In genomic region chr7:1894313-1894900, GRCh38 we compare ENCODE assay signal across 17 cellular contexts.
DNase-seq lines count a peak whose midpoint lies in the region; ATAC-seq, FAIRE-seq and TF ChIP-seq lines count a peak whose summit lies in the region.
"Had no signal": no experiment of that assay in that cellular context is flagged by ENCODE, and none has a peak within 500 bp of the region (broad histone marks: within the 10 kb centered on the region; RNA-seq: fewer than 3 reads in every experiment).

No MANE protein-coding gene starts in this region.

- H3K36me3 ChIP-seq in kidney (ENCODE audit: control insufficient read depth in 1 of 2, insufficient read depth in 2 of 2, low read length in 2 of 2), result no peaks in the 10 kb centered on the region
- H3K36me3 ChIP-seq: SJSA1 had no signal

- H3K9me3 ChIP-seq in kidney (ENCODE audit: control insufficient read depth in 1 of 2, low read length in 2 of 2), result no peaks in the 10 kb centered on the region
- H3K9me3 ChIP-seq: BLaER1, SJSA1 had no signal

- peak; percentile 55 for DNase-seq in natural killer cell treated with Interleukin-12 subunit alpha and Interleukin-12 subunit beta and Interleukin-15 and Interleukin-18, amount 100 ng/mL, for 72 hours (ENCODE audit: low spot score)
- DNase-seq in natural killer cell (no peak), kidney (peak; percentile 45), urothelium cell line (ENCODE audit: low spot score) (no peak), GM03348 (ENCODE audit: low spot score) (no peak), putamen (ENCODE audit: low spot score) (no peak)
- DNase-seq in stimulated activated CD4-positive, alpha-beta T cell treated with anti-CD3 and anti-CD28 coated beads, Interleukin-15, amount 100 ng/mL, for 24 hours, result no peak
- DNase-seq: DMS79 treated with DMSO at 0.1 percent for 48 hours, GOT3, NCI-H1417 treated with DMSO at 0.1 percent for 48 hours, NCI-H187 treated with DMSO at 0.1 percent for 48 hours, NCI-H345, NCI-H526, PC-9 had no signal

- intact Hi-C loops in natural killer cell (cut with micrococcal nuclease), result no loop called here
- intact Hi-C loops in kidney (cut with DNase I), result no loop called here

- H3K36me3 Mint-ChIP-seq in natural killer cell treated with Interleukin-12 subunit alpha and Interleukin-12 subunit beta and Interleukin-15 and Interleukin-18, amount 100 ng/mL, for 72 hours, result no peaks in the 10 kb centered on the region
- no peaks in the 10 kb centered on the region for H3K36me3 Mint-ChIP-seq in natural killer cell

- H3K9me3 Mint-ChIP-seq in natural killer cell treated with Interleukin-12 subunit alpha and Interleukin-12 subunit beta and Interleukin-15 and Interleukin-18, amount 100 ng/mL, for 72 hours, result no peaks in the 10 kb centered on the region
- no peaks in the 10 kb centered on the region for H3K9me3 Mint-ChIP-seq in natural killer cell

- no peak overlapping the region for H3K4me3 ChIP-seq in kidney (ENCODE audit: low read length in 2 of 2)
- H3K4me3 ChIP-seq: BLaER1, PC-9, SJSA1 had no signal

- H3K27me3 Mint-ChIP-seq in natural killer cell treated with Interleukin-12 subunit alpha and Interleukin-12 subunit beta and Interleukin-15 and Interleukin-18, amount 100 ng/mL, for 72 hours, result no peaks in the 10 kb centered on the region
- H3K27me3 Mint-ChIP-seq in natural killer cell (ENCODE audit: low read depth in 2 of 2), result no peaks in the 10 kb centered on the region

- peaks cover 5 to 14% of the 10 kb centered on the region in 2 donors for H3K4me1 Mint-ChIP-seq in natural killer cell treated with Interleukin-12 subunit alpha and Interleukin-12 subunit beta and Interleukin-15 and Interleukin-18, amount 100 ng/mL, for 72 hours (ENCODE audit: low read depth in 2 of 2)
- H3K4me1 Mint-ChIP-seq in natural killer cell, result peaks cover 17 to 37% of the 10 kb centered on the region in 2 donors

- H3K4me3 Mint-ChIP-seq in natural killer cell treated with Interleukin-12 subunit alpha and Interleukin-12 subunit beta and Interleukin-15 and Interleukin-18, amount 100 ng/mL, for 72 hours, result no peak overlapping the region
- H3K4me3 Mint-ChIP-seq in natural killer cell, result no peak overlapping the region

- H3K27ac ChIP-seq in VCaP (0 out of 2 replicates have a peak overlapping the region, but pooled peaks have one; percentile 80), kidney (ENCODE audit: low read depth in 2 of 2, low read length in 2 of 2) (no peak overlapping the region)
- H3K27ac ChIP-seq: BLaER1, PC-9, SJSA1 had no signal

- H3K27ac Mint-ChIP-seq in natural killer cell treated with Interleukin-12 subunit alpha and Interleukin-12 subunit beta and Interleukin-15 and Interleukin-18, amount 100 ng/mL, for 72 hours, result no peak overlapping the region
- H3K27ac Mint-ChIP-seq in natural killer cell, result no peak overlapping the region

- TF ChIP-seq CTCF in natural killer cell (IDR thresholded peaks at IDR 0.05) (no peak), VCaP (conservative IDR thresholded peaks at IDR 0.05) (no peak), kidney (IDR thresholded peaks at IDR 0.05; ENCODE audit: borderline replicate concordance, extremely low read depth, insufficient read depth) (no peak)

- no peak for FAIRE-seq in kidney (lab: Jason Lieb, UNC)
- peak; percentile 61 for FAIRE-seq in urothelium cell line (lab: Jason Lieb, UNC)

- H3K9ac ChIP-seq in kidney (ENCODE audit: low read length in 2 of 2), result no peak overlapping the region
- H3K9ac ChIP-seq: BLaER1 had no signal

- H3K4me1 ChIP-seq in kidney (ENCODE audit: control insufficient read depth in 1 of 2, insufficient read depth in 1 of 2, low read depth in 1 of 2, low read length in 2 of 2), result no peaks in the 10 kb centered on the region

- ATAC-seq in natural killer cell treated with Interleukin-12 subunit alpha and Interleukin-12 subunit beta and Interleukin-15 and Interleukin-18, amount 100 ng/mL, for 72 hours, result no peak
- ATAC-seq in natural killer cell, result no peak

Comparison
In these comparisons a context has a peak if more than half of its experiments do, and no peak if none do; other contexts are left out.
1. DNase-seq: peak in natural killer cell treated with Interleukin-12 subunit alpha and Interleukin-12 subunit beta and Interleukin-15 and Interleukin-18, amount 100 ng/mL, for 72 hours (single experiment) and kidney (single experiment); none in natural killer cell (single experiment), urothelium cell line (single experiment), GM03348 (single experiment), putamen (single experiment) and stimulated activated CD4-positive, alpha-beta T cell treated with anti-CD3 and anti-CD28 coated beads, Interleukin-15, amount 100 ng/mL, for 24 hours (single experiment).